Comparison of ENCODE assay signal across 16 cellular contexts in the genomic region with DNA sequence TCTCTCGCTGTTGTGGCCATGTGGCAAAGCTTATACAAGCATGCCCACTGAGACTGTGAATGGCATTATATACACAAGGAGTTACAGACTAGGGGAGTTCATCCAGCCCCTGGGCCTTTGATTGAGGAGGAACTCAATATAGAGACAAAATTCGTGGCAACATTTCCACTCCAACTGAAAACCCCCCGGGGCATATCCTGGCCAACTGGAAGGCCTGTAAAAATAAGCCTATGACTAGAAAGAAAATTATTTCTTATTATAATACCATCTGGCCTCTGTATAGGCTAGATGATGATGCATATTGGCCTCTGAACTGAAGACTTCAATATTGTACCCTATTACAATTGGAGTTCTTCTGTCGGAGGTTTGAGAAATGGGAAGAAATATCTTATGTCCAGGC.
DNase-seq lines count a peak whose midpoint lies in the region; ATAC-seq and TF ChIP-seq lines count a peak whose summit lies in the region.
"Had no signal": no experiment of that assay in that cellular context is flagged by ENCODE, and none has a peak within 500 bp of the region (broad histone marks: within the 10 kb centered on the region; RNA-seq: fewer than 3 reads in every experiment).

No MANE protein-coding gene starts in this region.

- no peak overlapping the region for H3K4me3 Mint-ChIP-seq in WTC11
- H3K4me3 Mint-ChIP-seq: CD14-positive monocyte; CD4-positive, alpha-beta memory T cell had no signal

- no peak for TF ChIP-seq CTCF in WTC11 (IDR thresholded peaks at IDR 0.05)
- no peak for TF ChIP-seq CTCF in spleen (IDR thresholded peaks at IDR 0.05 in 8 of 11, conservative IDR thresholded peaks at IDR 0.05 in 3 of 11)

- H3K27ac Mint-ChIP-seq in WTC11 = peak overlapping the region; percentile 19
- H3K27ac Mint-ChIP-seq: CD14-positive monocyte; CD4-positive, alpha-beta memory T cell had no signal

- peaks cover 0 to 23% (median 16%) of the 10 kb centered on the region in 8 donors for H3K9me3 ChIP-seq in spleen
- H3K9me3 ChIP-seq: HAP-1 had no signal

- peak; percentile 43 for ATAC-seq in WTC11
- ATAC-seq: HepG2 had no signal

- H3K4me3 ChIP-seq in spleen = no peak overlapping the region
- H3K4me3 ChIP-seq: BLaER1, GM23248, HAP-1 had no signal

- peaks cover 35% of the 10 kb centered on the region for H3K9me3 Mint-ChIP-seq in WTC11

- POLR2A ChIA-PET in WTC11 (lab: Charles Lee) = no interaction called here

- H3K4me1 Mint-ChIP-seq in WTC11 = peaks cover 31% of the 10 kb centered on the region
- H3K4me1 Mint-ChIP-seq: CD14-positive monocyte; CD4-positive, alpha-beta memory T cell had no signal

- peaks cover 41% of the 10 kb centered on the region for H3K36me3 Mint-ChIP-seq in WTC11
- H3K36me3 Mint-ChIP-seq: CD14-positive monocyte had no signal

- TF ChIP-seq POLR2A in spleen (IDR thresholded peaks at IDR 0.05) = no peak

- H3K27me3 Mint-ChIP-seq in WTC11 (ENCODE audit: low read depth) = peaks cover 3% of the 10 kb centered on the region; the same call in 1 of the 2 replicates
- H3K27me3 Mint-ChIP-seq: CD4-positive, alpha-beta memory T cell had no signal

- DNase-seq in EL (peak; percentile 67), WTC11 (ENCODE audit: low spot score) (no peak), foreskin melanocyte (peak; percentile 18), stromal cell of bone marrow (ENCODE audit: low read depth) (peak; percentile 15), occipital lobe (lab: John Stamatoyannopoulos, UW) (no peak), spleen (no peak)
- DNase-seq in activated CD4-positive, alpha-beta T cell treated with anti-CD3 and anti-CD28 coated beads for 4 hours = no peak
- DNase-seq: 8988T; CD4-positive, alpha-beta memory T cell; DMS153; DMS79; GM23248 had no signal

- no peaks in the 10 kb centered on the region for H3K36me3 ChIP-seq in spleen
- H3K36me3 ChIP-seq: BLaER1, HAP-1 had no signal

- no peaks in the 10 kb centered on the region for H3K27me3 ChIP-seq in spleen (replicated peaks in 1 of 7)
- H3K27me3 ChIP-seq: BLaER1 had no signal

- intact Hi-C loops in spleen (cut with DNase I; ENCODE audit: low total_unique reads) = no loop called here

- no peak overlapping the region for H3K27ac ChIP-seq in spleen
- H3K27ac ChIP-seq: BLaER1, GM23248 had no signal

- H3K4me1 ChIP-seq in spleen = no peaks in the 10 kb centered on the region
- H3K4me1 ChIP-seq: BLaER1, HAP-1 had no signal

- 68 to 78% (median 75%) methylated on average over 4 of the region's 4 CpGs for WGBS in spleen, 5 donors

- CTCF ChIA-PET in WTC11 (lab: Charles Lee) = interaction anchor here (0.9 kb wide), 1 partner anchor 32 kb away, joined by 3 read pairs; no protein-coding TSS in a partner anchor

TF ChIP-seq in WTC11, 78 proteins besides CTCF, POLR2A, EP300 and RAD21:
- TF ChIP-seq NR3C1 (CRISPR knock-in tag; conservative IDR thresholded peaks at IDR 0.05; ENCODE audit: low read depth) (no peak), ZNF317 (CRISPR knock-in tag; IDR thresholded peaks at IDR 0.05; ENCODE audit: borderline replicate concordance, low read depth) (no peak), NFATC4 (CRISPR knock-in tag; IDR thresholded peaks at IDR 0.05) (no peak), ZNF121 (CRISPR knock-in tag; IDR thresholded peaks at IDR 0.05) (no peak), RORB (CRISPR knock-in tag; IDR thresholded peaks at IDR 0.05) (no peak), KAT7 (CRISPR knock-in tag; IDR thresholded peaks at IDR 0.05; ENCODE audit: borderline replicate concordance) (no peak)
- TF ChIP-seq, protein P1, sequence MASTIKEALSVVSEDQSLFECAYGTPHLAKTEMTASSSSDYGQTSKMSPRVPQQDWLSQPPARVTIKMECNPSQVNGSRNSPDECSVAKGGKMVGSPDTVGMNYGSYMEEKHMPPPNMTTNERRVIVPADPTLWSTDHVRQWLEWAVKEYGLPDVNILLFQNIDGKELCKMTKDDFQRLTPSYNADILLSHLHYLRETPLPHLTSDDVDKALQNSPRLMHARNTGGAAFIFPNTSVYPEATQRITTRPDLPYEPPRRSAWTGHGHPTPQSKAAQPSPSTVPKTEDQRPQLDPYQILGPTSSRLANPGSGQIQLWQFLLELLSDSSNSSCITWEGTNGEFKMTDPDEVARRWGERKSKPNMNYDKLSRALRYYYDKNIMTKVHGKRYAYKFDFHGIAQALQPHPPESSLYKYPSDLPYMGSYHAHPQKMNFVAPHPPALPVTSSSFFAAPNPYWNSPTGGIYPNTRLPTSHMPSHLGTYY (CRISPR knock-in tag; IDR thresholded peaks at IDR 0.05) = no peak
- TF ChIP-seq, protein P2, sequence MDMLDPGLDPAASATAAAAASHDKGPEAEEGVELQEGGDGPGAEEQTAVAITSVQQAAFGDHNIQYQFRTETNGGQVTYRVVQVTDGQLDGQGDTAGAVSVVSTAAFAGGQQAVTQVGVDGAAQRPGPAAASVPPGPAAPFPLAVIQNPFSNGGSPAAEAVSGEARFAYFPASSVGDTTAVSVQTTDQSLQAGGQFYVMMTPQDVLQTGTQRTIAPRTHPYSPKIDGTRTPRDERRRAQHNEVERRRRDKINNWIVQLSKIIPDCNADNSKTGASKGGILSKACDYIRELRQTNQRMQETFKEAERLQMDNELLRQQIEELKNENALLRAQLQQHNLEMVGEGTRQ (CRISPR knock-in tag; IDR thresholded peaks at IDR 0.05) = no peak
- TF ChIP-seq, protein P3, sequence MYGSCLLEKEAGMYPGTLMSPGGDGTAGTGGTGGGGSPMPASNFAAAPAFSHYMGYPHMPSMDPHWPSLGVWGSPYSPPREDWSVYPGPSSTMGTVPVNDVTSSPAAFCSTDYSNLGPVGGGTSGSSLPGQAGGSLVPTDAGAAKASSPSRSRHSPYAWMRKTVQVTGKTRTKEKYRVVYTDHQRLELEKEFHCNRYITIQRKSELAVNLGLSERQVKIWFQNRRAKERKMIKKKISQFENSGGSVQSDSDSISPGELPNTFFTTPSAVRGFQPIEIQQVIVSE (CRISPR knock-in tag; IDR thresholded peaks at IDR 0.05; ENCODE audit: borderline replicate concordance) = no peak

Comparison
In these comparisons a context has a peak if more than half of its experiments do, and no peak if none do; other contexts are left out.
1. DNase-seq: peak in EL (single experiment), foreskin melanocyte (single experiment) and stromal cell of bone marrow (single experiment); none in WTC11 (single experiment), occipital lobe (single experiment), spleen (single experiment) and activated CD4-positive, alpha-beta T cell treated with anti-CD3 and anti-CD28 coated beads for 4 hours (0 of 2).